Comparison of ENCODE assay signal across 8 cellular contexts in the genomic region with DNA sequence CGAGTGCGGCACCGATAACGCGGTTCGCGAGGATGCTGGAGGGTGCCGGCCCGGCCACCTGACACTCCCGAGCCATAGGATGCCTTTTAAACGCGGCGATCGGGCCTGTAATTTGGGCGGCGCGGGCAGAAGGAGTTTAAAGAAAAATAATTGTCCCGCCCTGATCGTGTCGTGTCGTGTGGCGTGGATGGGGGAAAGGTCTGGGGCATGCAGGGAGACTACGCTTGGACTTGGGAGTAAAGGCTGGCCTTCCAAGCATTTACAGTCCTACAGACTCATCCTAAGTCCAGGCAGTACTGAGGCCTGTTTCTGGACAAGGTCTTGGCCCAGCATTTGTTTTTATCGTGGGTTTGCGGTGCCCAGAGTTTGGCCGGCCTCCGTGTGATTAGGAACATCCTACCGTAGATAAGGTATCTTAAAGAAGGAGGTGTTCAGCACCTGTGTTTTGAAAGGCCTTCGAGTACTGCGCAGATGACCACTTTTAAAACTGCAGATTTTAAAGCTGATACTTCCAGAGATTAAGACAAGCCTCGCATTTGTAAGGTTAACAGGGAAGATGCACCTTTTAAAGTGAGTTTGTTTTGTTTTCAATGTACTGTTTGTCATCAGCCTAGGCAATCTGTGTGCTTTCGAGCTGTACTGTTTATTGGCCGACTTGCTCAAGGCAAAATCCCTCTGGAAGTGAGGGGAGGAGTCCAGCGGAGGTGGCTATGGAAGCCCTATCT. TPM values are rescaled to one million over a fixed set of nuclear protein-coding genes. Genes with fewer than 3 reads are reported as not detected.
DNase-seq lines count a peak whose midpoint lies in the region; ATAC-seq and TF ChIP-seq lines count a peak whose summit lies in the region.

No MANE protein-coding gene starts in this region.

- peak overlapping the region; percentile 48 for H3K27ac ChIP-seq in ectodermal cell (ENCODE audit: insufficient read depth, low read depth, low read length, poor library complexity, severe bottlenecking)
- H3K27ac ChIP-seq in lung (ENCODE audit: low read depth in 1 of 2, low read length in 1 of 2): peak overlapping the region; percentile 92 to 98
- H3K27ac ChIP-seq in transverse colon: peak overlapping the region; percentile 97 to 98 (median 98)

- in situ Hi-C loops in transverse colon (cut with MboI; ENCODE audit: low pct_ligation_motif_present in 1 of 4, low pct_unique_long_range_greater_than_20kb in 1 of 4, low sequenced_read_pairs in 3 of 4): no loop called here

- H3K27ac Mint-ChIP-seq in T-helper 1 cell treated with Interleukin-12 subunit alpha and Interleukin-12 subunit beta and Interleukin-4 antibody, amounts not matched to agents 30 μg/mL and 1 μg/mL, for 36 hours: peak overlapping the region; percentile 91

- H3K4me1 ChIP-seq in ectodermal cell (ENCODE audit: control insufficient read depth, insufficient read depth, low read length): peaks cover 11% of the 10 kb centered on the region
- H3K4me1 ChIP-seq in lung (ENCODE audit: control insufficient read depth in 2 of 2, insufficient read depth in 2 of 2, low read length in 2 of 2): no peaks in the 10 kb centered on the region
- peaks cover 5 to 47% (median 25%) of the 10 kb centered on the region in 4 donors for H3K4me1 ChIP-seq in transverse colon

- H3K27me3 ChIP-seq in ectodermal cell (ENCODE audit: control insufficient read depth, insufficient read depth, low read length, poor library complexity, severe bottlenecking) (peaks cover 14% of the 10 kb centered on the region), lung (ENCODE audit: control insufficient read depth, insufficient read depth) (no peaks in the 10 kb centered on the region), transverse colon (no peaks in the 10 kb centered on the region)

- H3K36me3 ChIP-seq in ectodermal cell (ENCODE audit: control insufficient read depth, insufficient read depth, low read length) (peaks cover 17% of the 10 kb centered on the region), lung (ENCODE audit: control insufficient read depth in 2 of 2, insufficient read depth in 2 of 2, low read length in 2 of 2) (peaks cover 0 to 3% of the 10 kb centered on the region in 2 donors), transverse colon (no peaks in the 10 kb centered on the region)

- H3K36me3 Mint-ChIP-seq in T-helper 1 cell treated with Interleukin-12 subunit alpha and Interleukin-12 subunit beta and Interleukin-4 antibody, amounts not matched to agents 30 μg/mL and 1 μg/mL, for 36 hours (ENCODE audit: low read depth): peaks cover 43% of the 10 kb centered on the region

- DNase-seq in SIG-M5 treated with dmso at 0.1 percent for 504 hours (lab: John Stamatoyannopoulos, UW; ENCODE audit: unreplicated experiment) (peak; percentile 60), SIG-M5 (lab: John Stamatoyannopoulos, UW) (no peak), MV-4-11 (lab: John Stamatoyannopoulos, UW) (peak; percentile 15), lung (ENCODE audit: low spot score) (peak; percentile 37), transverse colon (peak; percentile 74), hippocampal formation (lab: John Stamatoyannopoulos, UW) (no peak)

- TF ChIP-seq POLR2A in transverse colon (IDR thresholded peaks at IDR 0.05): peak; percentile 87

- peaks cover 35% of the 10 kb centered on the region for H3K4me1 Mint-ChIP-seq in T-helper 1 cell treated with Interleukin-12 subunit alpha and Interleukin-12 subunit beta and Interleukin-4 antibody, amounts not matched to agents 30 μg/mL and 1 μg/mL, for 36 hours (ENCODE audit: low read depth)

- intact Hi-C loops in transverse colon (cut with DNase I; ENCODE audit: low total_unique reads): loop anchor here (5.0 kb wide), 1 partner anchor 48 kb away; no protein-coding TSS in a partner anchor

- no peaks in the 10 kb centered on the region for H3K9me3 Mint-ChIP-seq in T-helper 1 cell treated with Interleukin-12 subunit alpha and Interleukin-12 subunit beta and Interleukin-4 antibody, amounts not matched to agents 30 μg/mL and 1 μg/mL, for 36 hours

- TF ChIP-seq CTCF in lung (IDR thresholded peaks at IDR 0.05; ENCODE audit: control extremely low read depth, extremely low read depth) (no peak), transverse colon (IDR thresholded peaks at IDR 0.05) (no peak)

- TF ChIP-seq EP300 in transverse colon (IDR thresholded peaks at IDR 0.05; ENCODE audit: low read depth): no peak

- H3K27me3 Mint-ChIP-seq in T-helper 1 cell treated with Interleukin-12 subunit alpha and Interleukin-12 subunit beta and Interleukin-4 antibody, amounts not matched to agents 30 μg/mL and 1 μg/mL, for 36 hours (ENCODE audit: low read depth): peaks cover 8% of the 10 kb centered on the region

- peak overlapping the region; percentile 88 for H3K4me3 ChIP-seq in ectodermal cell (ENCODE audit: insufficient read depth, low read depth, low read length)
- H3K4me3 ChIP-seq in lung: peak overlapping the region; percentile 65
- peak overlapping the region; percentile 51 to 96 (median 90) for H3K4me3 ChIP-seq in transverse colon

- 1% methylated on average over 34 of the region's 34 CpGs for WGBS in ectodermal cell, 2 experiments
- 1 to 2% methylated on average over 34 of the region's 34 CpGs for WGBS in lung, 2 donors
- WGBS in transverse colon (ENCODE audit: low coverage in 1 of 2), 2 donors: 0 to 1% methylated on average over 5 to 34 of the region's 34 CpGs

- peak overlapping the region; percentile 97 for H3K4me3 Mint-ChIP-seq in T-helper 1 cell treated with Interleukin-12 subunit alpha and Interleukin-12 subunit beta and Interleukin-4 antibody, amounts not matched to agents 30 μg/mL and 1 μg/mL, for 36 hours

- ATAC-seq in lung (ENCODE audit: insufficient read depth, low FRiP score): no peak

- H3K9me3 ChIP-seq in ectodermal cell (ENCODE audit: control insufficient read depth, low read length) (no peaks in the 10 kb centered on the region), lung (ENCODE audit: control insufficient read depth in 2 of 2, insufficient read depth in 1 of 2, low read length in 1 of 2) (no peaks in the 10 kb centered on the region), transverse colon (no peaks in the 10 kb centered on the region)

RNA-seq across cellular contexts. Expression of gene WEE1, which starts 1.5 kb away (rescaled TPM):
- polyA plus RNA-seq in ectodermal cell (2013, experiment 1 of 4): 67.9 TPM
- 75.9 TPM for polyA plus RNA-seq in ectodermal cell (2013, experiment 2 of 4)
- 46.9 TPM for polyA plus RNA-seq in ectodermal cell (2013, experiment 3 of 4)
- 48.0 TPM for polyA plus RNA-seq in ectodermal cell (2013, experiment 4 of 4)
- total RNA-seq in lung: 10 to 100 TPM; 13.7 to 48.9 TPM
- polyA plus RNA-seq in lung: 1 to 10 TPM; 5.0 to 5.7 TPM
- total RNA-seq in transverse colon: 10 to 100 TPM in 3 of 4 donors, 1 to 10 TPM in 1; 7.9 to 48.2 (median 31.8) TPM

Comparison
In these comparisons a context has a peak if more than half of its experiments do, and no peak if none do; other contexts are left out.
1. DNase-seq: peak in SIG-M5 treated with dmso at 0.1 percent for 504 hours (single experiment), MV-4-11 (single experiment), lung (single experiment) and transverse colon (single experiment); none in SIG-M5 (single experiment) and hippocampal formation (0 of 2).
2. H3K27ac ChIP-seq: peak in every context shown above with its lines; median percentile 98 in transverse colon; 95 in lung; 48 in ectodermal cell.
3. Peak in every context shown above with its lines, with median percentiles within 50 percentile points of each other: H3K4me3 ChIP-seq.